17 cellular contexts compared by ENCODE assay signal in the genomic region with DNA sequence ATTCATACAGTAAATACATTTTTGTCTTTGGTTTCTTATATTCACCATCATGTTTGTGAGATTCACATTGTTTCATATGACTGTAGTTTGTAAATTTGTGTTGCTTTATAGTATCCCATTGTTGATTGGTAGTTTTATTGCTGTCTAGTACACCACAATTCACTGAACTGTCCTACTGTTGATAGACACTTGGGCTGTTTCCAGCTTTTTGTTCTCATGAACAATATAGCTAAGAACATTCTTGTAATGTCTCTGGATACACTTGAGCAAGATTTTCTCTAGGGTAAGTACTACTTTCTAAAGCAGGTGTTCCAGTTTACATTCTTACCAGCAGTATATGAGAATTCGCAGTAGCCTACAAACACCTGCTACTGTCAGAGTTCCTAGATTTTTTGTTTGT. TPM values are rescaled to one million over a fixed set of nuclear protein-coding genes. Genes with fewer than 3 reads are reported as not detected.
DNase-seq lines count a peak whose midpoint lies in the region; ATAC-seq, FAIRE-seq and TF ChIP-seq lines count a peak whose summit lies in the region.
"Had no signal": no experiment of that assay in that cellular context is flagged by ENCODE, and none has a peak within 500 bp of the region (broad histone marks: within the 10 kb centered on the region; RNA-seq: fewer than 3 reads in every experiment).

No MANE protein-coding gene starts in this region.

- TF ChIP-seq CTCF in MCF 10A (IDR thresholded peaks at IDR 0.05; ENCODE audit: unreplicated experiment) (no peak), mammary epithelial cell (conservative IDR thresholded peaks at IDR 0.05 in 1 of 2, IDR thresholded peaks at IDR 0.05 in 1 of 2; ENCODE audit: extremely low read depth in 1 of 2, insufficient read depth in 1 of 2, low read depth in 1 of 2, low read length in 2 of 2) (no peak), transverse colon (IDR thresholded peaks at IDR 0.05) (no peak)

- intact Hi-C loops in MCF 10A (cut with micrococcal nuclease) (no loop called here), mammary epithelial cell (cut with micrococcal nuclease) (no loop called here), left colon (cut with DNase I, micrococcal nuclease) (loop anchor here in 1 of 2 donors (10.0 kb wide), 1 partner anchor 194 kb away; no protein-coding TSS in a partner anchor), transverse colon (cut with DNase I; ENCODE audit: low total_unique reads) (loop anchor here (10.0 kb wide), 1 partner anchor 194 kb away; no protein-coding TSS in a partner anchor)

- peak overlapping the region; percentile 49 for H3K27ac Mint-ChIP-seq in MCF 10A (ENCODE audit: low read depth, unreplicated experiment)
- no peak overlapping the region for H3K27ac Mint-ChIP-seq in activated CD8-positive, alpha-beta T cell treated with anti-CD3 and anti-CD28 coated beads, Interleukin-2, amount 10 ng/mL, durations not matched to agents 7 days and 5 days

- FAIRE-seq in frontal cortex (lab: Jason Lieb, UNC), result no peak
- FAIRE-seq: GM18507, islet of Langerhans had no signal

- no peaks in the 10 kb centered on the region for H3K9me3 Mint-ChIP-seq in MCF 10A (ENCODE audit: unreplicated experiment)
- no peaks in the 10 kb centered on the region for H3K9me3 Mint-ChIP-seq in activated CD8-positive, alpha-beta T cell treated with anti-CD3 and anti-CD28 coated beads, Interleukin-2, amount 10 ng/mL, durations not matched to agents 7 days and 5 days (ENCODE audit: insufficient read depth)

- DNase-seq in MCF 10A (ENCODE audit: unreplicated experiment), result peak; percentile 28
- no peak for DNase-seq in mammary epithelial cell
- DNase-seq in activated CD8-positive, alpha-beta T cell treated with anti-CD3 and anti-CD28 coated beads, Interleukin-2, amount 10 ng/mL, durations not matched to agents 7 days and 5 days, result no peak
- no peak for DNase-seq in left colon
- no peak for DNase-seq in transverse colon
- no peak for DNase-seq in NCI-H146 (lab: John Stamatoyannopoulos, UW)
- DNase-seq in frontal cortex (ENCODE audit: low spot score in 2 of 2), result no peak
- DNase-seq: cerebellar nuclear complex, GDM1, NCI-H1417, NCI-H69, testis had no signal

- peaks cover 32% of the 10 kb centered on the region for H3K79me2 ChIP-seq in mammary epithelial cell (ENCODE audit: insufficient read depth, low read length)

- H3K4me3 ChIP-seq in mammary epithelial cell (replicated peaks in 1 of 3; ENCODE audit: insufficient read depth in 1 of 3, low read depth in 2 of 3, low read length in 3 of 3), result no peak overlapping the region
- no peak overlapping the region for H3K4me3 ChIP-seq in transverse colon
- H3K4me3 ChIP-seq: HAP-1 had no signal

- H3K9ac ChIP-seq in mammary epithelial cell (ENCODE audit: insufficient read depth, low read length), result no peak overlapping the region
- H3K9ac ChIP-seq: BLaER1 had no signal

- no peak for ATAC-seq in activated CD8-positive, alpha-beta T cell treated with anti-CD3 and anti-CD28 coated beads, Interleukin-2, amount 10 ng/mL, durations not matched to agents 7 days and 5 days
- ATAC-seq in left colon (peak; percentile 7), HG03439 (IDR thresholded peaks at IDR 0.05; ENCODE audit: unreplicated experiment) (no peak)

- H3K36me3 ChIP-seq in mammary epithelial cell (ENCODE audit: insufficient read depth, low read length), result peaks cover 10% of the 10 kb centered on the region
- H3K36me3 ChIP-seq in transverse colon, result peaks cover 0 to 8% (median 0%) of the 10 kb centered on the region in 4 donors

- H3K9me3 ChIP-seq in mammary epithelial cell (replicated peaks; ENCODE audit: insufficient read depth, low read length) (no peaks in the 10 kb centered on the region), transverse colon (no peaks in the 10 kb centered on the region)
- H3K9me3 ChIP-seq: HAP-1, testis had no signal

- POLR2A ChIA-PET in MCF 10A (lab: Yijun Ruan, JAX), result interaction anchor here (0.7 to 1.1 kb wide), 3 partner anchors 77 to 499 kb away, joined by 3 read pairs; partner anchors contain the start of gene LATS2
- POLR2A ChIA-PET in activated CD8-positive, alpha-beta T cell treated with anti-CD3 and anti-CD28 coated beads, Interleukin-2, amount 10 ng/mL, durations not matched to agents 7 days and 5 days (lab: Charles Lee), result interaction anchor here (0.6 kb wide), 2 partner anchors 8 to 298 kb away, joined by 3 to 4 read pairs; no protein-coding TSS in a partner anchor

- no peak overlapping the region for H3K27ac ChIP-seq in mammary epithelial cell (ENCODE audit: insufficient read depth, low read depth, low read length)
- peak overlapping the region in 3 of 4 donors; percentile 36 to 86 (median 41) for H3K27ac ChIP-seq in transverse colon
- H3K27ac ChIP-seq: BLaER1, testis had no signal

- H3K27me3 Mint-ChIP-seq in MCF 10A (ENCODE audit: insufficient read depth, unreplicated experiment), result no peaks in the 10 kb centered on the region
- H3K27me3 Mint-ChIP-seq in activated CD8-positive, alpha-beta T cell treated with anti-CD3 and anti-CD28 coated beads, Interleukin-2, amount 10 ng/mL, durations not matched to agents 7 days and 5 days (ENCODE audit: low read depth), result peaks cover 3% of the 10 kb centered on the region

- no peak overlapping the region for H2AFZ ChIP-seq in mammary epithelial cell (ENCODE audit: low read depth, low read length)

- peaks cover 6% of the 10 kb centered on the region for H3K4me1 ChIP-seq in mammary epithelial cell (ENCODE audit: insufficient read depth, low read length)
- peaks cover 15 to 50% (median 30%) of the 10 kb centered on the region in 4 donors for H3K4me1 ChIP-seq in transverse colon

- H3K27me3 ChIP-seq in mammary epithelial cell (ENCODE audit: insufficient read depth, low read length) (no peaks in the 10 kb centered on the region), transverse colon (no peaks in the 10 kb centered on the region)
- H3K27me3 ChIP-seq: BLaER1, testis had no signal

- H3K4me2 ChIP-seq in mammary epithelial cell (ENCODE audit: insufficient read depth, low read depth, low read length), result no peak overlapping the region

- dilution Hi-C loops in mammary epithelial cell (cut with HindIII; ENCODE audit: low sequenced_read_pairs), result no loop called here

- H3K36me3 Mint-ChIP-seq in MCF 10A (ENCODE audit: insufficient read depth, unreplicated experiment), result peaks cover 31% of the 10 kb centered on the region
- peaks cover 26% of the 10 kb centered on the region for H3K36me3 Mint-ChIP-seq in activated CD8-positive, alpha-beta T cell treated with anti-CD3 and anti-CD28 coated beads, Interleukin-2, amount 10 ng/mL, durations not matched to agents 7 days and 5 days (ENCODE audit: low read depth)

- 89% methylated on average over 1 of the region's 1 CpG for WGBS in mammary epithelial cell (ENCODE audit: low coverage, missing lambda C conversion rate)
- 58 to 100% methylated on average over 1 of the region's 1 CpG for WGBS in transverse colon (ENCODE audit: low coverage in 1 of 2), 2 donors

- BruUV-seq in MCF 10A (replicated peaks; lab: Mats Ljungman, UMichigan) (no TSS peak), mammary epithelial cell (replicated peaks; lab: Mats Ljungman, UMichigan) (no TSS peak)

- in situ Hi-C loops in mammary epithelial cell (cut with MboI; ENCODE audit: low sequenced_read_pairs in 2 of 2) (loop anchor here in 1 of 2 donors (10.0 kb wide), 1 partner anchor 194 kb away; no protein-coding TSS in a partner anchor), transverse colon (cut with MboI; ENCODE audit: low pct_ligation_motif_present in 1 of 4, low pct_unique_long_range_greater_than_20kb in 1 of 4, low sequenced_read_pairs in 3 of 4) (loop anchor here in 1 of 4 donors (10.0 kb wide), 1 partner anchor 194 kb away; no protein-coding TSS in a partner anchor)

- no peaks in the 10 kb centered on the region for H4K20me1 ChIP-seq in mammary epithelial cell (ENCODE audit: insufficient read depth, low read length)

- peaks cover 16% of the 10 kb centered on the region for H3K4me1 Mint-ChIP-seq in MCF 10A (ENCODE audit: insufficient read depth, unreplicated experiment)
- peaks cover 24% of the 10 kb centered on the region for H3K4me1 Mint-ChIP-seq in activated CD8-positive, alpha-beta T cell treated with anti-CD3 and anti-CD28 coated beads, Interleukin-2, amount 10 ng/mL, durations not matched to agents 7 days and 5 days (ENCODE audit: low read depth)

- no peak for TF ChIP-seq EP300 in transverse colon (IDR thresholded peaks at IDR 0.05; ENCODE audit: low read depth)

- TF ChIP-seq POLR2A in transverse colon (IDR thresholded peaks at IDR 0.05), result no peak

- H3K4me3 Mint-ChIP-seq in MCF 10A (ENCODE audit: unreplicated experiment), result peak overlapping the region; percentile 50
- peak overlapping the region; percentile 36 for H3K4me3 Mint-ChIP-seq in activated CD8-positive, alpha-beta T cell treated with anti-CD3 and anti-CD28 coated beads, Interleukin-2, amount 10 ng/mL, durations not matched to agents 7 days and 5 days

- CTCF ChIA-PET in MCF 10A (lab: Yijun Ruan, JAX), result interaction anchor here (0.6 to 1.2 kb wide), 6 partner anchors 10 to 339 kb away, joined by 3 to 5 read pairs (median 4); no protein-coding TSS in a partner anchor
- CTCF ChIA-PET in mammary epithelial cell (lab: Charles Lee; ENCODE audit: low non-redundant PET), result no interaction called here
- CTCF ChIA-PET in activated CD8-positive, alpha-beta T cell treated with anti-CD3 and anti-CD28 coated beads, Interleukin-2, amount 10 ng/mL, durations not matched to agents 7 days and 5 days (lab: Charles Lee), result no interaction called here

RNA-seq across cellular contexts. Expression of gene SAP18, which starts 1.4 kb away (rescaled TPM):
- total RNA-seq in MCF 10A (2022) (213 and 262 TPM in 2 replicates), mammary epithelial cell (100 to 1,000 TPM in 1 of 2 donors, 10 to 100 TPM in 1; 26.0 to 193 TPM), left colon (100 to 1,000 TPM; 192 to 200 TPM), transverse colon (10 to 100 TPM; 24.1 to 53.5 (median 36.2) TPM), frontal cortex (46.1 TPM)
- polyA plus RNA-seq in mammary epithelial cell, result 34.6 TPM
- polyA minus RNA-seq in mammary epithelial cell, result 15.5 TPM
- total RNA-seq in activated CD8-positive, alpha-beta T cell treated with anti-CD3 and anti-CD28 coated beads, Interleukin-2, amount 10 ng/mL, durations not matched to agents 7 days and 5 days, result 100 to 1,000 TPM; 218 to 225 TPM

RNA-seq across cellular contexts. Expression of gene SKA3, which starts 37.8 kb away (rescaled TPM):
- total RNA-seq in MCF 10A (2022) (5.9 and 16.4 TPM in 2 replicates), mammary epithelial cell (10 to 100 TPM in 1 of 2 donors, 1 to 10 TPM in 1; 5.0 to 14.6 TPM), left colon (1 to 10 TPM; 1.7 to 6.3 TPM), transverse colon (1 to 10 TPM in 2 of 4 donors, under 1 TPM in 1, not detected in 1; 1.00 to 1.6 (median 1.6) TPM), frontal cortex (16.3 TPM)
- 12.9 TPM for polyA plus RNA-seq in mammary epithelial cell
- polyA minus RNA-seq in mammary epithelial cell, result 32.8 TPM
- total RNA-seq in activated CD8-positive, alpha-beta T cell treated with anti-CD3 and anti-CD28 coated beads, Interleukin-2, amount 10 ng/mL, durations not matched to agents 7 days and 5 days, result 10 to 100 TPM; 51.0 to 52.5 TPM

RNA-seq across cellular contexts. Expression of gene MRPL57, which starts 37.9 kb away (rescaled TPM):
- total RNA-seq in MCF 10A (2022) (16.8 and 20.8 TPM in 2 replicates), mammary epithelial cell (10 to 100 TPM; 14.5 to 18.8 TPM), left colon (10 to 100 TPM; 15.2 TPM), transverse colon (10 to 100 TPM; 27.0 to 59.7 (median 39.2) TPM), frontal cortex (19.2 TPM)
- 12.5 TPM for polyA plus RNA-seq in mammary epithelial cell
- polyA minus RNA-seq in mammary epithelial cell, result 4.8 TPM
- total RNA-seq in activated CD8-positive, alpha-beta T cell treated with anti-CD3 and anti-CD28 coated beads, Interleukin-2, amount 10 ng/mL, durations not matched to agents 7 days and 5 days, result 10 to 100 TPM; 22.5 to 24.0 TPM
